Comparison of ENCODE assay signal across 1 cellular context in genomic region chr19:7933411-7933810, GRCh38.
TF ChIP-seq lines count a peak whose summit lies in the region.

No MANE protein-coding gene starts in this region.

TF ChIP-seq in SK-N-SH, 30 proteins besides CTCF, POLR2A, EP300 and RAD21 (continued from another document):
- no peak for TF ChIP-seq SIN3A (IDR thresholded peaks at IDR 0.05; ENCODE audit: borderline replicate concordance, low read depth, low read length)
- TF ChIP-seq MEF2A (IDR thresholded peaks at IDR 0.05; ENCODE audit: borderline replicate concordance, low read depth): no peak
- TF ChIP-seq TEAD4 (IDR thresholded peaks at IDR 0.05; ENCODE audit: borderline replicate concordance, insufficient read depth): no peak
- TF ChIP-seq NRF1 (IDR thresholded peaks at IDR 0.05; ENCODE audit: low read depth, low read length): no peak
